9 cellular contexts compared by ENCODE assay signal in the genomic region with DNA sequence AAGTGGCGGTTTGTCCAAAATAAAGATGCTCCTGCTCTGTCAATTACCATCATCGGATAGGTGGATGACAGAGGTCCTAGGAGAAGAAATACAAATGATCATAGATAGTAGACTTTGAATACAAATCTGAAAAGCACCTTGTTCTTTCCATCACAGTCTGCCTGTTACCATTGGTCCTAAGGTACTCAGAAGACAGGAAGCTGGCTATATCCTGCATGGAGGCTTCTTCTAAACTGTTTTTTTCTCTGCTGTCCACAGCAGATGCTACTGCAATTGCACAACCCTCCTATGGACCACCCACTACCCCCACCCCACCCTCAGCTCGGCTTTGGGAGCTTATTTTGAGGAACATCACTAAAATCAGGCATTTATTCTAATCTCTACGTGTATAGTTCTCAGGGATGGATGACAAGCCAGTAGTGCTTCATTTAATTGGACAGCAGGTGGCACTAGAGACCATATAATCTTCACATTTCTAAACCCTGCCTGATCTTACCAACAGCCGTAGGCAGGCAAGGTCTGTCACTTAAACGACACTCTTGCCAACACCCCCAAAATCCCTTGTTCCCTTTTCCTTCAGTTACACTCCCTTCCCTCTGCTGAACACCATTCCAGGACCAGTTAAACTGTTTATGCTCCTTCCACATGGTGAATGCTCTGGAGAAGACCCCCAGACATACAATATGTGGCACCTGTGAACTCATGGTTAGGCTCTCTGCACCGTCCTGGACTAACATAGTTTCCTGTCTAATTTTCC. TPM values are rescaled to one million over a fixed set of nuclear protein-coding genes. Genes with fewer than 3 reads are reported as not detected.
DNase-seq lines count a peak whose midpoint lies in the region; ATAC-seq and TF ChIP-seq lines count a peak whose summit lies in the region.
"Had no signal": no experiment of that assay in that cellular context is flagged by ENCODE, and none has a peak within 500 bp of the region (broad histone marks: within the 10 kb centered on the region; RNA-seq: fewer than 3 reads in every experiment).

No MANE protein-coding gene starts in this region.

- CTCF ChIA-PET in HCT116 (lab: Charles Lee), result interaction anchor here (0.8 to 3.4 kb wide), 10 partner anchors 57 to 1070 kb away, joined by 3 to 73 read pairs (median 4); no protein-coding TSS in a partner anchor

- H3K4me3 ChIP-seq in HCT116 (replicated peaks in 1 of 2; ENCODE audit: low read depth in 1 of 2, low read length in 2 of 2) (no peak overlapping the region), Peyer's patch (no peak overlapping the region), trophoblast cell (ENCODE audit: low read depth, low read length) (no peak overlapping the region)

- peak overlapping the region; percentile 98 for H2BK12ac ChIP-seq in trophoblast cell (ENCODE audit: low read length)

- peak; percentile 100 for ATAC-seq in HCT116
- ATAC-seq in activated naive CD4-positive, alpha-beta T cell treated with anti-CD3 and anti-CD28 coated beads, Interleukin-2, amount 50 U/mL, for 72 hours, result peak; percentile 97 to 98

- H3K4me2 ChIP-seq in HCT116 (ENCODE audit: low read length) (no peak overlapping the region), trophoblast cell (ENCODE audit: low read length) (no peak overlapping the region)

- TF ChIP-seq CTCF in 22Rv1 (IDR thresholded peaks at IDR 0.05), result peak; percentile 76
- TF ChIP-seq CTCF in GM10266 (IDR thresholded peaks at IDR 0.05; ENCODE audit: control insufficient read depth, insufficient read depth, low read depth, missing control alignments), result peak; percentile 87
- peak; percentile 57 to 85 (median 77) for TF ChIP-seq CTCF in HCT116 (IDR thresholded peaks at IDR 0.05 in 2 of 3, conservative IDR thresholded peaks at IDR 0.05 in 1 of 3; ENCODE audit: borderline replicate concordance in 1 of 3, insufficient read depth in 1 of 3, low read depth in 2 of 3, low read length in 2 of 3)
- TF ChIP-seq CTCF in Peyer's patch (IDR thresholded peaks at IDR 0.05), result peak; percentile 55 to 97 (median 91)

- peak overlapping the region; percentile 68 for H2BK5ac ChIP-seq in trophoblast cell (ENCODE audit: low read depth, low read length, poor library complexity)

- DNase-seq in GM10266 (ENCODE audit: extremely low spot score) (peak; percentile 72), HCT116 (ENCODE audit: low read depth, low spot score) (peak; percentile 71), LoVo (ENCODE audit: low spot score) (peak; percentile 80), Peyer's patch (peak in 2 of 3 donors; percentile 25 to 60), glomerular visceral epithelial cell (ENCODE audit: extremely low spot score) (peak; percentile 69), trophoblast cell (peak; percentile 25 to 86)
- peak in 1 of 2 donors; percentile 28 for DNase-seq in activated naive CD4-positive, alpha-beta T cell treated with anti-CD3 and anti-CD28 coated beads, Interleukin-2, amount 50 U/mL, for 72 hours (ENCODE audit: low spot score in 2 of 2)

- H3K9me3 Mint-ChIP-seq in activated naive CD4-positive, alpha-beta T cell treated with anti-CD3 and anti-CD28 coated beads, Interleukin-2, amount 50 U/mL, for 72 hours, result no peaks in the 10 kb centered on the region

- H3K18ac ChIP-seq in trophoblast cell (ENCODE audit: low read length), result peak overlapping the region; percentile 61

- peak overlapping the region; percentile 80 for H3K4ac ChIP-seq in trophoblast cell (ENCODE audit: low read depth, low read length)

- no peak overlapping the region for H3K9ac ChIP-seq in HCT116 (ENCODE audit: low read length)
- H3K9ac ChIP-seq in trophoblast cell (ENCODE audit: low read length), result no peak overlapping the region

- H3K36me3 ChIP-seq in HCT116 (ENCODE audit: control insufficient read depth in 1 of 2, insufficient read depth in 2 of 2, low read length in 2 of 2) (no peaks in the 10 kb centered on the region), Peyer's patch (no peaks in the 10 kb centered on the region), trophoblast cell (ENCODE audit: control insufficient read depth in 1 of 2, insufficient read depth in 2 of 2, low read length in 2 of 2) (no peaks in the 10 kb centered on the region)

- POLR2A ChIA-PET in HCT116 (lab: Charles Lee), result interaction anchor here (1.0 kb wide), 1 partner anchor 133 kb away, joined by 3 read pairs; a partner anchor contains a TSS

- RAD21 ChIA-PET in HCT116 (lab: Charles Lee; ENCODE audit: low non-redundant PET in 1 of 2, low total read pairs in 2 of 2, uncharacterized antibody in 2 of 2, unreplicated experiment in 2 of 2), result interaction anchor here in 1 of 2 experiments (0.6 to 1.6 kb wide), 2 partner anchors 60 to 293 kb away, joined by 3 to 7 read pairs; no protein-coding TSS in a partner anchor

- intact Hi-C loops in HCT116 (cut with micrococcal nuclease), result loop anchor here (1.0 to 5.0 kb wide), 6 partner anchors 61 to 1069 kb away; no protein-coding TSS in a partner anchor

- H2AFZ ChIP-seq in HCT116 (ENCODE audit: low read depth, low read length, poor library complexity, severe bottlenecking) (no peak overlapping the region), trophoblast cell (ENCODE audit: insufficient read depth, low read length, poor library complexity) (no peak overlapping the region)

- no peaks in the 10 kb centered on the region for H4K20me1 ChIP-seq in HCT116 (ENCODE audit: insufficient read depth)

- no peak overlapping the region for H4K12ac ChIP-seq in trophoblast cell (ENCODE audit: low read depth, low read length)

- no peak overlapping the region for H3K23ac ChIP-seq in trophoblast cell (ENCODE audit: low read length)

- H3K9me3 ChIP-seq in HCT116 (ENCODE audit: control insufficient read depth in 1 of 2, insufficient read depth in 1 of 2, low read depth in 1 of 2, low read length in 2 of 2) (no peaks in the 10 kb centered on the region), Peyer's patch (no peaks in the 10 kb centered on the region), trophoblast cell (ENCODE audit: insufficient read depth, low read depth, low read length) (no peaks in the 10 kb centered on the region)

- no peaks in the 10 kb centered on the region for H3K36me3 Mint-ChIP-seq in activated naive CD4-positive, alpha-beta T cell treated with anti-CD3 and anti-CD28 coated beads, Interleukin-2, amount 50 U/mL, for 72 hours

- H3K14ac ChIP-seq in trophoblast cell (ENCODE audit: low read length), result peak overlapping the region; percentile 46

- peak; percentile 93 for TF ChIP-seq RAD21 in HCT116 (IDR thresholded peaks at IDR 0.05; ENCODE audit: low read depth)

- H3K27me3 ChIP-seq in HCT116 (ENCODE audit: insufficient read depth, low read length) (no peaks in the 10 kb centered on the region), Peyer's patch (no peaks in the 10 kb centered on the region), trophoblast cell (ENCODE audit: insufficient read depth, low read length) (no peaks in the 10 kb centered on the region)

- no peak overlapping the region for H3K27ac Mint-ChIP-seq in activated naive CD4-positive, alpha-beta T cell treated with anti-CD3 and anti-CD28 coated beads, Interleukin-2, amount 50 U/mL, for 72 hours

- peak overlapping the region; percentile 84 for H2BK120ac ChIP-seq in trophoblast cell (ENCODE audit: insufficient read depth, low read length, poor library complexity)

- H4K91ac ChIP-seq in trophoblast cell (ENCODE audit: low read depth, low read length), result peak overlapping the region; percentile 88

- H3K9me2 ChIP-seq in HCT116 (ENCODE audit: insufficient read depth), result no peaks in the 10 kb centered on the region

- H3K27ac ChIP-seq in 22Rv1, result no peak overlapping the region
- H3K27ac ChIP-seq in HCT116 (ENCODE audit: low read depth, low read length), result no peak overlapping the region
- no peak overlapping the region for H3K27ac ChIP-seq in Peyer's patch
- no peak overlapping the region for H3K27ac ChIP-seq in trophoblast cell (ENCODE audit: low read depth, low read length)

- no peaks in the 10 kb centered on the region for H3K4me1 ChIP-seq in HCT116 (ENCODE audit: control insufficient read depth in 1 of 2, insufficient read depth in 2 of 2, low read length in 2 of 2)
- H3K4me1 ChIP-seq in Peyer's patch, result peaks cover 0 to 7% (median 0%) of the 10 kb centered on the region in 4 donors
- peaks cover 12 to 19% of the 10 kb centered on the region in 2 experiments for H3K4me1 ChIP-seq in trophoblast cell (ENCODE audit: control insufficient read depth in 1 of 2, insufficient read depth in 2 of 2, low read length in 2 of 2)

- no CpG with 5 or more reads among the region's 7 CpGs for WGBS in trophoblast cell (ENCODE audit: extremely low coverage, insufficient coverage, insufficient read length)

- TF ChIP-seq POLR2A in HCT116 (IDR thresholded peaks at IDR 0.05; ENCODE audit: borderline replicate concordance, extremely low read depth, insufficient read depth, insufficient read length), result no peak
- no peak for TF ChIP-seq POLR2A in Peyer's patch (IDR thresholded peaks at IDR 0.05)

- BruUV-seq in HCT116 (replicated peaks; lab: Mats Ljungman, UMichigan), result no TSS peak

- peaks cover 26% of the 10 kb centered on the region for H3K79me1 ChIP-seq in trophoblast cell (ENCODE audit: low read length)

- peak overlapping the region; percentile 30 for H4K8ac ChIP-seq in trophoblast cell (ENCODE audit: low read depth, low read length)

- H2AK5ac ChIP-seq in trophoblast cell (ENCODE audit: low read length), result peak overlapping the region; percentile 60

- H3K79me2 ChIP-seq in HCT116 (ENCODE audit: insufficient read depth, low read length) (no peaks in the 10 kb centered on the region), trophoblast cell (ENCODE audit: control insufficient read depth, insufficient read depth, low read length, poor library complexity) (peaks cover 7% of the 10 kb centered on the region)

RNA-seq across cellular contexts. Expression of a gene that starts 6.6 kb away (rescaled TPM):
- 45.7 TPM for total RNA-seq in HCT116 (2021; ENCODE audit: unreplicated experiment)
- 21.3 and 24.4 TPM in 2 replicates for polyA plus RNA-seq in HCT116 (2012)
- total RNA-seq in Peyer's patch, result 10 to 100 TPM; 15.7 to 34.3 (median 24.5) TPM
- 10 to 100 TPM; 18.6 to 63.6 TPM for total RNA-seq in activated naive CD4-positive, alpha-beta T cell treated with anti-CD3 and anti-CD28 coated beads, Interleukin-2, amount 50 U/mL, for 72 hours
- 139 and 148 TPM in 2 replicates for polyA plus RNA-seq in trophoblast cell (2013)

RNA-seq across cellular contexts. Expression of a gene that starts 41.0 kb away (rescaled TPM):
- total RNA-seq in HCT116 (2021; ENCODE audit: unreplicated experiment) (not detected), Peyer's patch (not detected)
- polyA plus RNA-seq in HCT116 (2012), result not detected in 2 replicates
- not detected for total RNA-seq in activated naive CD4-positive, alpha-beta T cell treated with anti-CD3 and anti-CD28 coated beads, Interleukin-2, amount 50 U/mL, for 72 hours
- 0.07 and 0.11 TPM in 2 replicates for polyA plus RNA-seq in trophoblast cell (2013)
- total RNA-seq: skeletal muscle tissue had no signal

RNA-seq across cellular contexts. Expression of a gene that starts 44.3 kb away (rescaled TPM):
- total RNA-seq in HCT116 (2021; ENCODE audit: unreplicated experiment), result 4.0 TPM
- polyA plus RNA-seq in HCT116 (2012), result 1.5 and 2.1 TPM in 2 replicates
- 10 to 100 TPM in 3 of 4 donors, 1 to 10 TPM in 1; 9.9 to 56.2 (median 25.4) TPM for total RNA-seq in Peyer's patch
- 1 to 10 TPM; 3.6 to 5.3 TPM for total RNA-seq in activated naive CD4-positive, alpha-beta T cell treated with anti-CD3 and anti-CD28 coated beads, Interleukin-2, amount 50 U/mL, for 72 hours
- polyA plus RNA-seq in trophoblast cell (2013), result 0.51 and 0.58 TPM in 2 replicates

RNA-seq across cellular contexts. Expression of a gene that starts 52.5 kb away (rescaled TPM):
- total RNA-seq in HCT116 (2021; ENCODE audit: unreplicated experiment), result not detected
- not detected in 2 replicates for polyA plus RNA-seq in HCT116 (2012)
- 1 to 10 TPM in 1 of 4 donors, not detected in 3; 2.0 TPM for total RNA-seq in Peyer's patch
- total RNA-seq in activated naive CD4-positive, alpha-beta T cell treated with anti-CD3 and anti-CD28 coated beads, Interleukin-2, amount 50 U/mL, for 72 hours, result under 1 TPM in 1 of 2 donors, not detected in 1; 0.29 TPM
- 0.04 TPM in 1 of 2 replicates, not detected in the other for polyA plus RNA-seq in trophoblast cell (2013)

RNA-seq across cellular contexts. Expression of a gene that starts 55.8 kb away (rescaled TPM):
- 112 TPM for total RNA-seq in HCT116 (2021; ENCODE audit: unreplicated experiment)
- 64.3 and 75.5 TPM in 2 replicates for polyA plus RNA-seq in HCT116 (2012)
- total RNA-seq in Peyer's patch, result 10 to 100 TPM; 19.0 to 57.4 (median 42.5) TPM
- not detected for total RNA-seq in activated naive CD4-positive, alpha-beta T cell treated with anti-CD3 and anti-CD28 coated beads, Interleukin-2, amount 50 U/mL, for 72 hours
- polyA plus RNA-seq in trophoblast cell (2013), result 0.63 and 0.82 TPM in 2 replicates
